Comparison of ENCODE assay signal across 1 cellular context in genomic region chr3:60307800-60308199, GRCh38.
TF ChIP-seq lines count a peak whose summit lies in the region.

No MANE protein-coding gene starts in this region.

TF ChIP-seq in K562, 482 proteins besides CTCF, POLR2A, EP300 and RAD21 (continued from another document):
- no peak for TF ChIP-seq ZBTB40 (IDR thresholded peaks at IDR 0.05)
- no peak for TF ChIP-seq ZBTB40 (CRISPR knock-in tag; IDR thresholded peaks at IDR 0.05)
- TF ChIP-seq HNRNPK (IDR thresholded peaks at IDR 0.05; ENCODE audit: low read depth, low read length, poor library complexity, severe bottlenecking) = no peak
- TF ChIP-seq CBX3 (IDR thresholded peaks at IDR 0.05; ENCODE audit: borderline replicate concordance in 1 of 2, low read length in 2 of 2) = peak in 1 of 2 experiments; percentile 37; a peak in 1 of 3 replicates
- 0 out of 2 replicates have a peak, but pooled peaks have one; percentile 21 for TF ChIP-seq FOSL1 (tag; conservative IDR thresholded peaks at IDR 0.05)
- peak; percentile 57; the same call in 1 of the 2 replicates for TF ChIP-seq SMARCA4 (IDR thresholded peaks at IDR 0.05)
- peak; percentile 54 for TF ChIP-seq MAFK (IDR thresholded peaks at IDR 0.05; ENCODE audit: low read length)
- no peak for TF ChIP-seq DMBX1 (CRISPR knock-in tag; IDR thresholded peaks at IDR 0.05; ENCODE audit: borderline replicate concordance)
